ENCODE assay signal across 9 cellular contexts in genomic region chr11:4186464-4187054, GRCh38.
DNase-seq lines count a peak whose midpoint lies in the region; ATAC-seq and TF ChIP-seq lines count a peak whose summit lies in the region.
"Had no signal": no experiment of that assay in that cellular context is flagged by ENCODE, and none has a peak within 500 bp of the region (broad histone marks: within the 10 kb centered on the region; RNA-seq: fewer than 3 reads in every experiment).

No MANE protein-coding gene starts in this region.

- no peaks in the 10 kb centered on the region for H3K27me3 ChIP-seq in subcutaneous abdominal adipose tissue (ENCODE audit: control insufficient read depth in 5 of 5, insufficient read depth in 4 of 5, low read length in 5 of 5)
- no peaks in the 10 kb centered on the region for H3K27me3 ChIP-seq in Karpas-422 (ENCODE audit: low read length)

- H2AFZ ChIP-seq in Karpas-422 (ENCODE audit: low read length): no peak overlapping the region

- CTCF ChIA-PET in activated CD4-positive, alpha-beta T cell treated with anti-CD3 and anti-CD28 coated beads for 36 hours (lab: Charles Lee): interaction anchor here (0.6 to 3.1 kb wide), 24 partner anchors 9 to 1898 kb away, joined by 3 to 36 read pairs (median 4); partner anchors contain the start of genes OR51D1, OR52K1, OR52M1 and TRIM21
- CTCF ChIA-PET in GM10248 (lab: Yijun Ruan, JAX): interaction anchor here (0.8 to 7.3 kb wide), 38 partner anchors 9 to 1704 kb away, joined by 3 to 169 read pairs (median 6); partner anchors contain the start of genes OR51D1 and OR52M1

- no peak for DNase-seq in activated CD4-positive, alpha-beta T cell treated with anti-CD3 and anti-CD28 coated beads for 36 hours
- no peak for DNase-seq in activated CD4-positive, alpha-beta T cell treated with anti-CD3 and anti-CD28 coated beads for 1 hour
- no peak for DNase-seq in activated T-helper 2 cell treated with anti-CD3 and anti-CD28 coated beads, Interferon-gamma antibody, Interleukin-2, Interleukin-4, amounts not matched to agents 10 μg/mL and 5 μg/mL and 100 μg/mL, durations not matched to agents 14 hours and 24 hours and 36 hours (ENCODE audit: low spot score)
- DNase-seq in immature natural killer cell (no peak), Karpas-422 (no peak), GM10248 (ENCODE audit: extremely low spot score) (no peak)
- DNase-seq: NCI-H187 treated with DMSO at 0.1 percent for 48 hours had no signal

- H3K4me1 ChIP-seq in subcutaneous abdominal adipose tissue (ENCODE audit: control insufficient read depth in 5 of 5, insufficient read depth in 5 of 5, low read length in 5 of 5) (peaks cover 5 to 37% (median 20%) of the 10 kb centered on the region in 5 donors), Karpas-422 (ENCODE audit: low read length) (peaks cover 12% of the 10 kb centered on the region)

- H3K9me3 Mint-ChIP-seq in activated CD4-positive, alpha-beta T cell treated with anti-CD3 and anti-CD28 coated beads for 36 hours (ENCODE audit: low read depth): no peaks in the 10 kb centered on the region
- no peaks in the 10 kb centered on the region for H3K9me3 Mint-ChIP-seq in activated T-helper 2 cell treated with anti-CD3 and anti-CD28 coated beads, Interferon-gamma antibody, Interleukin-2, Interleukin-4, amounts not matched to agents 10 μg/mL and 5 μg/mL and 100 μg/mL, durations not matched to agents 14 hours and 24 hours and 36 hours
- no peaks in the 10 kb centered on the region for H3K9me3 Mint-ChIP-seq in immature natural killer cell

- H3K79me2 ChIP-seq in Karpas-422 (ENCODE audit: low read length): no peaks in the 10 kb centered on the region

- H3K27ac ChIP-seq in subcutaneous abdominal adipose tissue (ENCODE audit: low read depth, low read length) (no peak overlapping the region), Karpas-422 (ENCODE audit: low read length) (no peak overlapping the region)

- no peaks in the 10 kb centered on the region for H3K9me2 ChIP-seq in Karpas-422 (replicated peaks; ENCODE audit: insufficient read depth, low read length)

- no peaks in the 10 kb centered on the region for H3K36me3 Mint-ChIP-seq in activated CD4-positive, alpha-beta T cell treated with anti-CD3 and anti-CD28 coated beads for 36 hours (ENCODE audit: low read depth)
- no peaks in the 10 kb centered on the region for H3K36me3 Mint-ChIP-seq in activated T-helper 2 cell treated with anti-CD3 and anti-CD28 coated beads, Interferon-gamma antibody, Interleukin-2, Interleukin-4, amounts not matched to agents 10 μg/mL and 5 μg/mL and 100 μg/mL, durations not matched to agents 14 hours and 24 hours and 36 hours (ENCODE audit: low read depth)
- H3K36me3 Mint-ChIP-seq in immature natural killer cell: no peaks in the 10 kb centered on the region

- H3K9me3 ChIP-seq in subcutaneous abdominal adipose tissue (ENCODE audit: control insufficient read depth in 5 of 5, low read length in 5 of 5) (no peaks in the 10 kb centered on the region), Karpas-422 (ENCODE audit: low read length) (no peaks in the 10 kb centered on the region)

- no peak for ATAC-seq in activated CD4-positive, alpha-beta T cell treated with anti-CD3 and anti-CD28 coated beads for 36 hours
- no peak for ATAC-seq in GM21576 (IDR thresholded peaks at IDR 0.05; ENCODE audit: unreplicated experiment)

- H3K4me3 ChIP-seq in subcutaneous abdominal adipose tissue (ENCODE audit: low read depth in 1 of 5, low read length in 5 of 5) (peak overlapping the region; percentile 6 to 75 (median 61)), Karpas-422 (ENCODE audit: low read length) (no peak overlapping the region; the same call in 1 of the 2 replicates)

- H3K36me3 ChIP-seq in subcutaneous abdominal adipose tissue (ENCODE audit: control insufficient read depth in 5 of 5, insufficient read depth in 5 of 5, low read length in 5 of 5): no peaks in the 10 kb centered on the region
- no peaks in the 10 kb centered on the region for H3K36me3 ChIP-seq in Karpas-422 (ENCODE audit: insufficient read depth, low read length)

- peak overlapping the region in 1 of 5 donors; percentile 68 for H3K9ac ChIP-seq in subcutaneous abdominal adipose tissue (ENCODE audit: low read length in 5 of 5)
- no peak overlapping the region for H3K9ac ChIP-seq in Karpas-422 (ENCODE audit: low read length)

- H3K4me2 ChIP-seq in Karpas-422 (ENCODE audit: low read depth, low read length, poor library complexity, severe bottlenecking): no peak overlapping the region

- no peaks in the 10 kb centered on the region for H4K20me1 ChIP-seq in Karpas-422 (ENCODE audit: insufficient read depth, low read depth, low read length)

- peaks cover 3% of the 10 kb centered on the region for H3K4me1 Mint-ChIP-seq in activated CD4-positive, alpha-beta T cell treated with anti-CD3 and anti-CD28 coated beads for 36 hours
- peaks cover 8% of the 10 kb centered on the region for H3K4me1 Mint-ChIP-seq in activated T-helper 2 cell treated with anti-CD3 and anti-CD28 coated beads, Interferon-gamma antibody, Interleukin-2, Interleukin-4, amounts not matched to agents 10 μg/mL and 5 μg/mL and 100 μg/mL, durations not matched to agents 14 hours and 24 hours and 36 hours (ENCODE audit: low read depth)
- peaks cover 10 to 26% of the 10 kb centered on the region in 2 donors for H3K4me1 Mint-ChIP-seq in immature natural killer cell

- intact Hi-C loops in activated CD4-positive, alpha-beta T cell treated with anti-CD3 and anti-CD28 coated beads for 36 hours (cut with DNase I, micrococcal nuclease): loop anchor here (1.0 to 10.0 kb wide), 8 partner anchors 207 to 1195 kb away; partner anchors contain the start of genes TRIM21 (in 2 of the 2), OR51D1 (in 1 of the 2) and TRIM68 (in 1 of the 2)
- intact Hi-C loops in activated T-helper 2 cell treated with anti-CD3 and anti-CD28 coated beads, Interferon-gamma antibody, Interleukin-2, Interleukin-4, amounts not matched to agents 10 μg/mL and 5 μg/mL and 100 μg/mL, durations not matched to agents 14 hours and 24 hours and 36 hours (cut with micrococcal nuclease): loop anchor here (1.0 to 10.0 kb wide), 5 partner anchors 208 to 448 kb away; partner anchors contain the start of genes OR51D1 and TRIM21

- peak overlapping the region; percentile 60 for H3K4me3 Mint-ChIP-seq in activated CD4-positive, alpha-beta T cell treated with anti-CD3 and anti-CD28 coated beads for 36 hours
- H3K4me3 Mint-ChIP-seq in activated T-helper 2 cell treated with anti-CD3 and anti-CD28 coated beads, Interferon-gamma antibody, Interleukin-2, Interleukin-4, amounts not matched to agents 10 μg/mL and 5 μg/mL and 100 μg/mL, durations not matched to agents 14 hours and 24 hours and 36 hours (ENCODE audit: low read depth): peak overlapping the region; percentile 77
- peak overlapping the region; percentile 56 to 78 (median 62) for H3K4me3 Mint-ChIP-seq in immature natural killer cell

- no peak overlapping the region for H3K27ac Mint-ChIP-seq in activated CD4-positive, alpha-beta T cell treated with anti-CD3 and anti-CD28 coated beads for 36 hours
- no peak overlapping the region for H3K27ac Mint-ChIP-seq in activated T-helper 2 cell treated with anti-CD3 and anti-CD28 coated beads, Interferon-gamma antibody, Interleukin-2, Interleukin-4, amounts not matched to agents 10 μg/mL and 5 μg/mL and 100 μg/mL, durations not matched to agents 14 hours and 24 hours and 36 hours
- H3K27ac Mint-ChIP-seq in immature natural killer cell: no peak overlapping the region

- POLR2A ChIA-PET in activated CD4-positive, alpha-beta T cell treated with anti-CD3 and anti-CD28 coated beads for 36 hours (lab: Charles Lee): no interaction called here
- POLR2A ChIA-PET in GM10248 (lab: Yijun Ruan, JAX): no interaction called here

- H3K27me3 Mint-ChIP-seq in activated CD4-positive, alpha-beta T cell treated with anti-CD3 and anti-CD28 coated beads for 36 hours: no peaks in the 10 kb centered on the region
- H3K27me3 Mint-ChIP-seq in activated T-helper 2 cell treated with anti-CD3 and anti-CD28 coated beads, Interferon-gamma antibody, Interleukin-2, Interleukin-4, amounts not matched to agents 10 μg/mL and 5 μg/mL and 100 μg/mL, durations not matched to agents 14 hours and 24 hours and 36 hours (ENCODE audit: low read depth): peaks cover 14% of the 10 kb centered on the region
- peaks cover 2 to 10% (median 3%) of the 10 kb centered on the region in 3 donors for H3K27me3 Mint-ChIP-seq in immature natural killer cell (ENCODE audit: low read depth in 3 of 3)

- no peak for TF ChIP-seq CTCF in GM10248 (IDR thresholded peaks at IDR 0.05; ENCODE audit: control extremely low read depth, extremely low read depth, low read depth, missing control alignments)
